8 cellular contexts compared by ENCODE assay signal in genomic region chr15:41115088-41115651, GRCh38. TPM values are rescaled to one million over a fixed set of nuclear protein-coding genes. Genes with fewer than 3 reads are reported as not detected.
DNase-seq lines count a peak whose midpoint lies in the region; ATAC-seq, FAIRE-seq and TF ChIP-seq lines count a peak whose summit lies in the region.

No MANE protein-coding gene starts in this region.

- peak overlapping the region; percentile 100 for H3K27ac ChIP-seq in BLaER1
- peak overlapping the region; percentile 99 for H3K27ac ChIP-seq in subcutaneous abdominal adipose tissue (ENCODE audit: low read depth, low read length)

- no peak for FAIRE-seq in GM12891 (lab: Jason Lieb, UNC)

- peak; percentile 27 for TF ChIP-seq CTCF in astrocyte of the spinal cord (IDR thresholded peaks at IDR 0.05; ENCODE audit: low read depth, low read length)

- peaks cover 28% of the 10 kb centered on the region for H3K4me1 ChIP-seq in BLaER1
- peaks cover 0 to 23% (median 19%) of the 10 kb centered on the region in 5 donors for H3K4me1 ChIP-seq in subcutaneous abdominal adipose tissue (ENCODE audit: control insufficient read depth in 5 of 5, insufficient read depth in 5 of 5, low read length in 5 of 5)

- peaks cover 49% of the 10 kb centered on the region for H4K20me1 ChIP-seq in BLaER1

- peak overlapping the region; percentile 95 for H3K4me3 ChIP-seq in BLaER1
- H3K4me3 ChIP-seq in astrocyte of the spinal cord (ENCODE audit: low read depth, low read length) = peak overlapping the region; percentile 97
- H3K4me3 ChIP-seq in subcutaneous abdominal adipose tissue (ENCODE audit: low read depth in 1 of 5, low read length in 5 of 5) = peak overlapping the region; percentile 87 to 98 (median 95)

- ATAC-seq in GM18907 (IDR thresholded peaks at IDR 0.05; ENCODE audit: unreplicated experiment) = peak; percentile 20

- DNase-seq in MV-4-11 (lab: John Stamatoyannopoulos, UW) (peak; percentile 64), astrocyte of the spinal cord (ENCODE audit: low read depth, low spot score) (peak; percentile 64), kidney glomerular epithelial cell (lab: John Stamatoyannopoulos, UW) (peak; percentile 50), GM12891 (ENCODE audit: insufficient read length, low spot score) (no peak)
- no peak for DNase-seq in stimulated activated CD4-positive, alpha-beta T cell treated with anti-CD3 and anti-CD28 coated beads, Interleukin-4, amount 100 ng/mL, for 4 hours

- H3K4me2 ChIP-seq in BLaER1 = peak overlapping the region; percentile 74

- TF ChIP-seq POLR2A in GM12891 (IDR thresholded peaks at IDR 0.05; ENCODE audit: low read depth, low read length) = no peak

- in situ Hi-C loops in astrocyte of the spinal cord (cut with HindIII; ENCODE audit: low sequenced_read_pairs) = no loop called here

- H3K9me3 ChIP-seq in BLaER1 (no peaks in the 10 kb centered on the region), subcutaneous abdominal adipose tissue (ENCODE audit: control insufficient read depth in 5 of 5, low read length in 5 of 5) (no peaks in the 10 kb centered on the region)

- H3K36me3 ChIP-seq in BLaER1 (peaks cover 36% of the 10 kb centered on the region), subcutaneous abdominal adipose tissue (ENCODE audit: control insufficient read depth in 5 of 5, insufficient read depth in 5 of 5, low read length in 5 of 5) (no peaks in the 10 kb centered on the region)

- H3K9ac ChIP-seq in BLaER1 = peak overlapping the region; percentile 100
- peak overlapping the region; percentile 87 to 98 (median 97) for H3K9ac ChIP-seq in subcutaneous abdominal adipose tissue (ENCODE audit: low read length in 5 of 5)

- H3K27me3 ChIP-seq in BLaER1 (no peaks in the 10 kb centered on the region), subcutaneous abdominal adipose tissue (ENCODE audit: control insufficient read depth in 5 of 5, insufficient read depth in 4 of 5, low read length in 5 of 5) (no peaks in the 10 kb centered on the region)

TF ChIP-seq in GM12891, 5 proteins besides CTCF, POLR2A, EP300 and RAD21:
- TF ChIP-seq POU2F2 (IDR thresholded peaks at IDR 0.05; ENCODE audit: low read depth, low read length) (no peak), SPI1 (IDR thresholded peaks at IDR 0.05; ENCODE audit: low read depth, low read length) (no peak), TAF1 (IDR thresholded peaks at IDR 0.05; ENCODE audit: low read depth, low read length) (no peak), POLR2AphosphoS5 (IDR thresholded peaks at IDR 0.05; ENCODE audit: low read depth, low read length) (no peak; the same call in 1 of the 2 replicates), PAX5 (IDR thresholded peaks at IDR 0.05; ENCODE audit: insufficient read depth, low read length, severe bottlenecking) (no peak)

RNA-seq across cellular contexts. Expression of gene INO80, which starts 0.9 kb away (rescaled TPM):
- 8.0 TPM for polyA plus RNA-seq in GM12891 (2012; ENCODE audit: low read depth, missing spikeins)

Comparison
In these comparisons a context has a peak if more than half of its experiments do, and no peak if none do; other contexts are left out.
1. DNase-seq: peak in MV-4-11 (single experiment), astrocyte of the spinal cord (single experiment) and kidney glomerular epithelial cell (single experiment); none in stimulated activated CD4-positive, alpha-beta T cell treated with anti-CD3 and anti-CD28 coated beads, Interleukin-4, amount 100 ng/mL, for 4 hours (0 of 2) and GM12891 (single experiment).
2. Peak in every context shown above with its lines, with median percentiles within 50 percentile points of each other: H3K4me3 ChIP-seq.